In genomic region chr11:3826721-3827120, GRCh38 we compare ENCODE assay signal across 11 cellular contexts. TPM values are rescaled to one million over a fixed set of nuclear protein-coding genes. Genes with fewer than 3 reads are reported as not detected.
DNase-seq lines count a peak whose midpoint lies in the region; ATAC-seq and TF ChIP-seq lines count a peak whose summit lies in the region.
"Had no signal": no experiment of that assay in that cellular context is flagged by ENCODE, and none has a peak within 500 bp of the region (broad histone marks: within the 10 kb centered on the region; RNA-seq: fewer than 3 reads in every experiment).

No MANE protein-coding gene starts in this region.

- H3K27me3 Mint-ChIP-seq in activated CD8-positive, alpha-beta T cell treated with anti-CD3 and anti-CD28 coated beads for 36 hours: no peaks in the 10 kb centered on the region
- no peaks in the 10 kb centered on the region for H3K27me3 Mint-ChIP-seq in activated CD8-positive, alpha-beta T cell treated with anti-CD3 and anti-CD28 coated beads, Interleukin-2, amount 10 ng/mL, durations not matched to agents 7 days and 5 days (ENCODE audit: low read depth)
- H3K27me3 Mint-ChIP-seq in stimulated activated memory B cell treated with anti-CD40 and anti-IgM and Interleukin-4, amounts not matched to agents 10 μg/mL and 1 μg/mL and 100 μg/mL, for 72 hours: no peaks in the 10 kb centered on the region

- intact Hi-C loops in activated CD8-positive, alpha-beta T cell treated with anti-CD3 and anti-CD28 coated beads for 36 hours (cut with micrococcal nuclease): no loop called here

- DNase-seq in activated CD8-positive, alpha-beta T cell treated with anti-CD3 and anti-CD28 coated beads for 36 hours: no peak
- no peak for DNase-seq in activated CD8-positive, alpha-beta T cell treated with anti-CD3 and anti-CD28 coated beads, Interleukin-2, amount 10 ng/mL, durations not matched to agents 7 days and 5 days
- DNase-seq in amygdala (lab: John Stamatoyannopoulos, UW) (peak in 46 of 56 donors; percentile 32 to 91 (median 76)), inferior parietal cortex (ENCODE audit: extremely low spot score) (peak; percentile 86), NCI-H2171 (lab: John Stamatoyannopoulos, UW) (no peak), SKM-1 (lab: John Stamatoyannopoulos, UW; ENCODE audit: unreplicated experiment) (no peak)
- DNase-seq: DMS 273 treated with DMSO at 0.1 percent for 48 hours; effector CD4-positive, alpha-beta T cell; kidney glomerular epithelial cell had no signal

- TF ChIP-seq CTCF in activated CD8-positive, alpha-beta T cell treated with anti-CD3 and anti-CD28 coated beads for 36 hours (IDR thresholded peaks at IDR 0.05): no peak

- POLR2A ChIA-PET in activated CD8-positive, alpha-beta T cell treated with anti-CD3 and anti-CD28 coated beads for 36 hours (lab: Charles Lee): interaction anchor here (1.0 to 1.3 kb wide), 3 partner anchors 12 to 28 kb away, joined by 3 to 4 read pairs (median 3); no protein-coding TSS in a partner anchor
- POLR2A ChIA-PET in activated CD8-positive, alpha-beta T cell treated with anti-CD3 and anti-CD28 coated beads, Interleukin-2, amount 10 ng/mL, durations not matched to agents 7 days and 5 days (lab: Charles Lee): interaction anchor here (0.6 to 3.3 kb wide), 2 partner anchors 13 to 23 kb away, joined by 3 to 18 read pairs; partner anchors contain the start of gene RHOG

- peaks cover 63% of the 10 kb centered on the region for H3K36me3 Mint-ChIP-seq in activated CD8-positive, alpha-beta T cell treated with anti-CD3 and anti-CD28 coated beads for 36 hours (ENCODE audit: low read depth)
- peaks cover 71% of the 10 kb centered on the region for H3K36me3 Mint-ChIP-seq in activated CD8-positive, alpha-beta T cell treated with anti-CD3 and anti-CD28 coated beads, Interleukin-2, amount 10 ng/mL, durations not matched to agents 7 days and 5 days (ENCODE audit: low read depth)
- H3K36me3 Mint-ChIP-seq in stimulated activated memory B cell treated with anti-CD40 and anti-IgM and Interleukin-4, amounts not matched to agents 10 μg/mL and 1 μg/mL and 100 μg/mL, for 72 hours: peaks cover 55% of the 10 kb centered on the region

- H3K4me1 Mint-ChIP-seq in activated CD8-positive, alpha-beta T cell treated with anti-CD3 and anti-CD28 coated beads for 36 hours (ENCODE audit: low read depth): peaks cover 50% of the 10 kb centered on the region
- H3K4me1 Mint-ChIP-seq in activated CD8-positive, alpha-beta T cell treated with anti-CD3 and anti-CD28 coated beads, Interleukin-2, amount 10 ng/mL, durations not matched to agents 7 days and 5 days (ENCODE audit: low read depth): peaks cover 52% of the 10 kb centered on the region
- H3K4me1 Mint-ChIP-seq in stimulated activated memory B cell treated with anti-CD40 and anti-IgM and Interleukin-4, amounts not matched to agents 10 μg/mL and 1 μg/mL and 100 μg/mL, for 72 hours: peaks cover 61% of the 10 kb centered on the region

- no peak for ATAC-seq in activated CD8-positive, alpha-beta T cell treated with anti-CD3 and anti-CD28 coated beads for 36 hours
- ATAC-seq in activated CD8-positive, alpha-beta T cell treated with anti-CD3 and anti-CD28 coated beads, Interleukin-2, amount 10 ng/mL, durations not matched to agents 7 days and 5 days: no peak
- no peak for ATAC-seq in stimulated activated memory B cell treated with anti-CD40 and anti-IgM and Interleukin-4, amounts not matched to agents 10 μg/mL and 1 μg/mL and 100 μg/mL, for 72 hours
- no peak for ATAC-seq in HG03342 (IDR thresholded peaks at IDR 0.05; ENCODE audit: unreplicated experiment)

- H3K4me3 Mint-ChIP-seq in activated CD8-positive, alpha-beta T cell treated with anti-CD3 and anti-CD28 coated beads for 36 hours: no peak overlapping the region
- no peak overlapping the region for H3K4me3 Mint-ChIP-seq in activated CD8-positive, alpha-beta T cell treated with anti-CD3 and anti-CD28 coated beads, Interleukin-2, amount 10 ng/mL, durations not matched to agents 7 days and 5 days
- no peak overlapping the region for H3K4me3 Mint-ChIP-seq in stimulated activated memory B cell treated with anti-CD40 and anti-IgM and Interleukin-4, amounts not matched to agents 10 μg/mL and 1 μg/mL and 100 μg/mL, for 72 hours

- CTCF ChIA-PET in activated CD8-positive, alpha-beta T cell treated with anti-CD3 and anti-CD28 coated beads for 36 hours (lab: Charles Lee): interaction anchor here (1.0 to 2.8 kb wide), 3 partner anchors 9 to 246 kb away, joined by 3 to 13 read pairs (median 7); partner anchors contain the start of gene PGAP2
- CTCF ChIA-PET in activated CD8-positive, alpha-beta T cell treated with anti-CD3 and anti-CD28 coated beads, Interleukin-2, amount 10 ng/mL, durations not matched to agents 7 days and 5 days (lab: Charles Lee): interaction anchor here (0.8 to 2.9 kb wide), 6 partner anchors 9 to 246 kb away, joined by 3 to 25 read pairs (median 4); partner anchors contain the start of genes RHOG and STIM1

- no peaks in the 10 kb centered on the region for H3K9me3 Mint-ChIP-seq in activated CD8-positive, alpha-beta T cell treated with anti-CD3 and anti-CD28 coated beads for 36 hours
- H3K9me3 Mint-ChIP-seq in activated CD8-positive, alpha-beta T cell treated with anti-CD3 and anti-CD28 coated beads, Interleukin-2, amount 10 ng/mL, durations not matched to agents 7 days and 5 days (ENCODE audit: insufficient read depth): no peaks in the 10 kb centered on the region
- no peaks in the 10 kb centered on the region for H3K9me3 Mint-ChIP-seq in stimulated activated memory B cell treated with anti-CD40 and anti-IgM and Interleukin-4, amounts not matched to agents 10 μg/mL and 1 μg/mL and 100 μg/mL, for 72 hours

- H3K27ac Mint-ChIP-seq in activated CD8-positive, alpha-beta T cell treated with anti-CD3 and anti-CD28 coated beads for 36 hours: peak overlapping the region; percentile 75
- no peak overlapping the region for H3K27ac Mint-ChIP-seq in activated CD8-positive, alpha-beta T cell treated with anti-CD3 and anti-CD28 coated beads, Interleukin-2, amount 10 ng/mL, durations not matched to agents 7 days and 5 days
- peak overlapping the region; percentile 55 for H3K27ac Mint-ChIP-seq in stimulated activated memory B cell treated with anti-CD40 and anti-IgM and Interleukin-4, amounts not matched to agents 10 μg/mL and 1 μg/mL and 100 μg/mL, for 72 hours

RNA-seq across cellular contexts. Expression of gene RHOG, which starts 14.0 kb away (rescaled TPM):
- total RNA-seq in activated CD8-positive, alpha-beta T cell treated with anti-CD3 and anti-CD28 coated beads for 36 hours: 100 to 1,000 TPM; 176 to 188 TPM
- total RNA-seq in activated CD8-positive, alpha-beta T cell treated with anti-CD3 and anti-CD28 coated beads, Interleukin-2, amount 10 ng/mL, durations not matched to agents 7 days and 5 days: 100 to 1,000 TPM; 173 to 191 TPM

RNA-seq across cellular contexts. Expression of gene PGAP2, which starts 18.4 kb away (rescaled TPM):
- total RNA-seq in activated CD8-positive, alpha-beta T cell treated with anti-CD3 and anti-CD28 coated beads for 36 hours: 10 to 100 TPM; 33.1 to 36.7 TPM
- 10 to 100 TPM; 23.8 to 25.7 TPM for total RNA-seq in activated CD8-positive, alpha-beta T cell treated with anti-CD3 and anti-CD28 coated beads, Interleukin-2, amount 10 ng/mL, durations not matched to agents 7 days and 5 days

RNA-seq across cellular contexts. Expression of gene STIM1, which starts 28.7 kb away (rescaled TPM):
- total RNA-seq in activated CD8-positive, alpha-beta T cell treated with anti-CD3 and anti-CD28 coated beads for 36 hours: 10 to 100 TPM; 60.8 to 61.4 TPM
- 100 to 1,000 TPM in 1 of 2 experiments, 10 to 100 TPM in 1; 97.3 to 104 TPM for total RNA-seq in activated CD8-positive, alpha-beta T cell treated with anti-CD3 and anti-CD28 coated beads, Interleukin-2, amount 10 ng/mL, durations not matched to agents 7 days and 5 days

RNA-seq across cellular contexts. Expression of gene NUP98, which starts 29.4 kb away (rescaled TPM):
- total RNA-seq in activated CD8-positive, alpha-beta T cell treated with anti-CD3 and anti-CD28 coated beads for 36 hours: 10 to 100 TPM; 88.4 to 89.9 TPM
- total RNA-seq in activated CD8-positive, alpha-beta T cell treated with anti-CD3 and anti-CD28 coated beads, Interleukin-2, amount 10 ng/mL, durations not matched to agents 7 days and 5 days: 100 to 1,000 TPM; 106 to 108 TPM

Comparison
In these comparisons a context has a peak if more than half of its experiments do, and no peak if none do; other contexts are left out.
1. DNase-seq: peak in amygdala (46 of 56) and inferior parietal cortex (single experiment); none in activated CD8-positive, alpha-beta T cell treated with anti-CD3 and anti-CD28 coated beads for 36 hours (single experiment), activated CD8-positive, alpha-beta T cell treated with anti-CD3 and anti-CD28 coated beads, Interleukin-2, amount 10 ng/mL, durations not matched to agents 7 days and 5 days (single experiment), NCI-H2171 (single experiment) and SKM-1 (single experiment).